In genomic region chr1:204410764-204411450, GRCh38 we compare ENCODE assay signal across 1 cellular context.
TF ChIP-seq lines count a peak whose summit lies in the region.

No MANE protein-coding gene starts in this region.

TF ChIP-seq in K562, 482 proteins besides CTCF, POLR2A, EP300 and RAD21 (continued from another document):
- TF ChIP-seq, protein P1, sequence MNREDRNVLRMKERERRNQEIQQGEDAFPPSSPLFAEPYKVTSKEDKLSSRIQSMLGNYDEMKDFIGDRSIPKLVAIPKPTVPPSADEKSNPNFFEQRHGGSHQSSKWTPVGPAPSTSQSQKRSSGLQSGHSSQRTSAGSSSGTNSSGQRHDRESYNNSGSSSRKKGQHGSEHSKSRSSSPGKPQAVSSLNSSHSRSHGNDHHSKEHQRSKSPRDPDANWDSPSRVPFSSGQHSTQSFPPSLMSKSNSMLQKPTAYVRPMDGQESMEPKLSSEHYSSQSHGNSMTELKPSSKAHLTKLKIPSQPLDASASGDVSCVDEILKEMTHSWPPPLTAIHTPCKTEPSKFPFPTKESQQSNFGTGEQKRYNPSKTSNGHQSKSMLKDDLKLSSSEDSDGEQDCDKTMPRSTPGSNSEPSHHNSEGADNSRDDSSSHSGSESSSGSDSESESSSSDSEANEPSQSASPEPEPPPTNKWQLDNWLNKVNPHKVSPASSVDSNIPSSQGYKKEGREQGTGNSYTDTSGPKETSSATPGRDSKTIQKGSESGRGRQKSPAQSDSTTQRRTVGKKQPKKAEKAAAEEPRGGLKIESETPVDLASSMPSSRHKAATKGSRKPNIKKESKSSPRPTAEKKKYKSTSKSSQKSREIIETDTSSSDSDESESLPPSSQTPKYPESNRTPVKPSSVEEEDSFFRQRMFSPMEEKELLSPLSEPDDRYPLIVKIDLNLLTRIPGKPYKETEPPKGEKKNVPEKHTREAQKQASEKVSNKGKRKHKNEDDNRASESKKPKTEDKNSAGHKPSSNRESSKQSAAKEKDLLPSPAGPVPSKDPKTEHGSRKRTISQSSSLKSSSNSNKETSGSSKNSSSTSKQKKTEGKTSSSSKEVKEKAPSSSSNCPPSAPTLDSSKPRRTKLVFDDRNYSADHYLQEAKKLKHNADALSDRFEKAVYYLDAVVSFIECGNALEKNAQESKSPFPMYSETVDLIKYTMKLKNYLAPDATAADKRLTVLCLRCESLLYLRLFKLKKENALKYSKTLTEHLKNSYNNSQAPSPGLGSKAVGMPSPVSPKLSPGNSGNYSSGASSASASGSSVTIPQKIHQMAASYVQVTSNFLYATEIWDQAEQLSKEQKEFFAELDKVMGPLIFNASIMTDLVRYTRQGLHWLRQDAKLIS (CRISPR knock-in tag; IDR thresholded peaks at IDR 0.05): 0 out of 2 replicates have a peak, but pooled peaks have one; percentile 1
- no peak for TF ChIP-seq TGIF2 (CRISPR knock-in tag; IDR thresholded peaks at IDR 0.05)
